In genomic region chr22:33519974-33520903, GRCh38 we compare ENCODE assay signal across 1 cellular context.
A peak's percentile ranks its signal among the peaks of the same experiment; 100 is the strongest.
TF ChIP-seq lines count a peak whose summit lies in the region.

No MANE protein-coding gene starts in this region.

TF ChIP-seq in HepG2, 621 proteins besides CTCF, POLR2A, EP300 and RAD21 (continued from another document and continues in another):
- TF ChIP-seq ZNF770 (CRISPR knock-in tag; IDR thresholded peaks at IDR 0.05): peak; percentile 18; the same call in 1 of the 2 replicates
- no peak for TF ChIP-seq MAF1 (CRISPR knock-in tag; IDR thresholded peaks at IDR 0.05; ENCODE audit: borderline replicate concordance)
- peak; percentile 62 for TF ChIP-seq ZNF687 (CRISPR knock-in tag; IDR thresholded peaks at IDR 0.05)
- TF ChIP-seq PBX2 (CRISPR knock-in tag; IDR thresholded peaks at IDR 0.05): no peak
- no peak for TF ChIP-seq ZNF704 (CRISPR knock-in tag; IDR thresholded peaks at IDR 0.05; ENCODE audit: borderline replicate concordance)
- no peak for TF ChIP-seq PAX8 (CRISPR knock-in tag; IDR thresholded peaks at IDR 0.05; ENCODE audit: borderline replicate concordance)
- no peak for TF ChIP-seq ZNF747 (CRISPR knock-in tag; IDR thresholded peaks at IDR 0.05; ENCODE audit: borderline replicate concordance)
- TF ChIP-seq TFDP2 (CRISPR knock-in tag; IDR thresholded peaks at IDR 0.05): no peak
- TF ChIP-seq ZNF292 (CRISPR knock-in tag; IDR thresholded peaks at IDR 0.05; ENCODE audit: borderline replicate concordance, low read depth): peak; percentile 33; the same call in 1 of the 2 replicates
- no peak for TF ChIP-seq TBP (CRISPR knock-in tag; IDR thresholded peaks at IDR 0.05)
- no peak for TF ChIP-seq FOSL1 (CRISPR knock-in tag; IDR thresholded peaks at IDR 0.05; ENCODE audit: borderline replicate concordance)
- TF ChIP-seq MATR3 (CRISPR knock-in tag; IDR thresholded peaks at IDR 0.05): no peak
- TF ChIP-seq SRF (IDR thresholded peaks at IDR 0.05; ENCODE audit: low read depth, low read length): no peak
- TF ChIP-seq RNF219 (CRISPR knock-in tag; IDR thresholded peaks at IDR 0.05): no peak
- no peak for TF ChIP-seq TCF7L2 (IDR thresholded peaks at IDR 0.05; ENCODE audit: low read depth, low read length)
- TF ChIP-seq ZNF441 (CRISPR knock-in tag; IDR thresholded peaks at IDR 0.05; ENCODE audit: borderline replicate concordance): no peak
- TF ChIP-seq ZNF572 (CRISPR knock-in tag; IDR thresholded peaks at IDR 0.05): 0 out of 2 replicates have a peak, but pooled peaks have one; percentile 28
- no peak for TF ChIP-seq PRDM15 (CRISPR knock-in tag; IDR thresholded peaks at IDR 0.05)
- no peak for TF ChIP-seq SIN3A (IDR thresholded peaks at IDR 0.05; ENCODE audit: borderline replicate concordance, low read depth, low read length)
- no peak for TF ChIP-seq RXRB (CRISPR knock-in tag; IDR thresholded peaks at IDR 0.05; ENCODE audit: borderline replicate concordance)
- no peak for TF ChIP-seq CBX2 (IDR thresholded peaks at IDR 0.05; ENCODE audit: low read depth, low read length)
- TF ChIP-seq CBX2 (CRISPR knock-in tag; IDR thresholded peaks at IDR 0.05; ENCODE audit: low read depth): no peak
- TF ChIP-seq SKIL (CRISPR knock-in tag; IDR thresholded peaks at IDR 0.05; ENCODE audit: borderline replicate concordance): no peak
- no peak for TF ChIP-seq MEIS2 (CRISPR knock-in tag; IDR thresholded peaks at IDR 0.05)
- TF ChIP-seq SALL1 (CRISPR knock-in tag; IDR thresholded peaks at IDR 0.05): peak; percentile 31; the same call in 1 of the 2 replicates
- TF ChIP-seq ZNF83 (CRISPR knock-in tag; IDR thresholded peaks at IDR 0.05; ENCODE audit: borderline replicate concordance): no peak
- TF ChIP-seq JDP2 (CRISPR knock-in tag; IDR thresholded peaks at IDR 0.05; ENCODE audit: borderline replicate concordance): no peak
- TF ChIP-seq FOXK2 (IDR thresholded peaks at IDR 0.05): no peak
- no peak for TF ChIP-seq GPBP1L1 (CRISPR knock-in tag; IDR thresholded peaks at IDR 0.05)
- TF ChIP-seq LRRFIP1 (CRISPR knock-in tag; conservative IDR thresholded peaks at IDR 0.05): no peak
- 0 out of 2 replicates have a peak, but pooled peaks have one; percentile 16 for TF ChIP-seq ZMYM3 (CRISPR knock-in tag; IDR thresholded peaks at IDR 0.05)
- no peak for TF ChIP-seq MED13 (CRISPR knock-in tag; IDR thresholded peaks at IDR 0.05)
- TF ChIP-seq FLYWCH1 (CRISPR knock-in tag; IDR thresholded peaks at IDR 0.05): no peak
- no peak for TF ChIP-seq HDAC6 (IDR thresholded peaks at IDR 0.05; ENCODE audit: low read depth, low read length)
- TF ChIP-seq IKZF1 (IDR thresholded peaks at IDR 0.05): no peak
- no peak for TF ChIP-seq KDM2A (CRISPR knock-in tag; IDR thresholded peaks at IDR 0.05; ENCODE audit: borderline replicate concordance, low read depth)
- no peak for TF ChIP-seq TCF7 (IDR thresholded peaks at IDR 0.05; ENCODE audit: low read depth)
- 0 out of 2 replicates have a peak, but pooled peaks have one; percentile 29 for TF ChIP-seq ZBTB38 (CRISPR knock-in tag; IDR thresholded peaks at IDR 0.05)
